8 cellular contexts compared by ENCODE assay signal in genomic region chrX:66046612-66047235, GRCh38. TPM values are rescaled to one million over a fixed set of nuclear protein-coding genes. Genes with fewer than 3 reads are reported as not detected.
A peak's percentile ranks its signal among the peaks of the same experiment; 100 is the strongest.
DNase-seq lines count a peak whose midpoint lies in the region; ATAC-seq and TF ChIP-seq lines count a peak whose summit lies in the region.

No MANE protein-coding gene starts in this region.

- H3K4me1 ChIP-seq in DOHH2 (ENCODE audit: control insufficient read depth, low read length), result peaks cover 29% of the 10 kb centered on the region

- peak overlapping the region; percentile 58 for H3K4me2 ChIP-seq in DOHH2 (ENCODE audit: low read length)

- intact Hi-C loops in posterior vena cava (cut with DNase I), result no loop called here

- peak overlapping the region; percentile 58 for H3K27ac ChIP-seq in DOHH2 (ENCODE audit: low read depth, low read length)
- H3K27ac ChIP-seq in RWPE1, result no peak overlapping the region

- POLR2A ChIA-PET in RWPE1 (lab: Yijun Ruan, JAX; ENCODE audit: low non-redundant PET), result no interaction called here

- no peaks in the 10 kb centered on the region for H3F3A ChIP-seq in DOHH2 (ENCODE audit: control insufficient read depth, insufficient read depth)

- no peaks in the 10 kb centered on the region for H4K20me1 ChIP-seq in DOHH2 (ENCODE audit: control insufficient read depth, insufficient read depth, low read depth, low read length)

- CTCF ChIA-PET in RWPE1 (lab: Yijun Ruan, JAX), result no interaction called here

- peak; percentile 24 for DNase-seq in activated naive CD4-positive, alpha-beta T cell treated with anti-CD3 and anti-CD28 coated beads, Interleukin-2, amount 50 U/mL, for 16 hours
- no peak for DNase-seq in posterior vena cava (ENCODE audit: low spot score)
- DNase-seq in NCI-H2196 (lab: John Stamatoyannopoulos, UW; ENCODE audit: unreplicated experiment), result no peak
- no peak for DNase-seq in HuH-7.5 (ENCODE audit: low spot score)
- no peak for DNase-seq in RWPE1 (ENCODE audit: low spot score)

- H3K36me3 ChIP-seq in DOHH2 (ENCODE audit: control insufficient read depth, low read length), result no peaks in the 10 kb centered on the region

- peak overlapping the region; percentile 41 for H3K4me3 ChIP-seq in DOHH2 (ENCODE audit: low read length)

- no peaks in the 10 kb centered on the region for H3K27me3 ChIP-seq in DOHH2 (ENCODE audit: control insufficient read depth, low read length)

- no peaks in the 10 kb centered on the region for H3K9me2 ChIP-seq in DOHH2 (replicated peaks; ENCODE audit: control insufficient read depth, low read length)

- TF ChIP-seq CTCF in DOHH2 (IDR thresholded peaks at IDR 0.05; ENCODE audit: low read depth, low read length, poor library complexity, severe bottlenecking) (no peak), RWPE1 (conservative IDR thresholded peaks at IDR 0.05; ENCODE audit: low read depth) (no peak)

- H3K79me2 ChIP-seq in DOHH2 (ENCODE audit: control insufficient read depth, low read length), result no peaks in the 10 kb centered on the region

- ATAC-seq in GM21381 (IDR thresholded peaks at IDR 0.05; ENCODE audit: unreplicated experiment) (peak; percentile 63), HG03565 (IDR thresholded peaks at IDR 0.05; ENCODE audit: unreplicated experiment) (peak; percentile 61)

- no peaks in the 10 kb centered on the region for H3K9me3 ChIP-seq in DOHH2 (ENCODE audit: control insufficient read depth, insufficient read depth, low read length)

RNA-seq across cellular contexts. Expression of gene VSIG4, which starts 6.8 kb away (rescaled TPM):
- total RNA-seq in posterior vena cava, result 100 to 1,000 TPM in 1 of 2 donors, 10 to 100 TPM in 1; 72.8 to 259 TPM
